39 cellular contexts compared by ENCODE assay signal in the genomic region with DNA sequence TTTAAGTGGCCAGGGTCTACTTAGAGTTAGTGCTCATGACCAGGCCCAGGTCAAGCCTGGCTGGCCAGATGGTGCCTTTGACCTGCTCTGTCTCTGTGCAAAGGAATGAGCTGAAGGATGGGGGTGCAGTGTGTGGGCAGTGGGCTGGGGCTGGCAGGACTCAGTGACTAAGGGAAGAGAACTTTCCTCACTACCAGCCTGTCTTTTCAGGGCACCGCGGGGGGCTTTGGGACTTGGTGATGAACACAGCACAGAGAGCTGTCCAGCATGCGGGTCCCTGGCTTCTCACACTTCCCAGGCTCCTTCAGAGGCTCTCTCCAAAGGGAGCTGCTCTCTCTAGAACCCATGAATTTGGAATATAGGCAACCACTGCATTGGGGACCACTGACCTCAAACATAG. TPM values are rescaled to one million over a fixed set of nuclear protein-coding genes. Genes with fewer than 3 reads are reported as not detected.
"Had no signal": no experiment of that assay in that cellular context is flagged by ENCODE, and none has a peak within 500 bp of the region (broad histone marks: within the 10 kb centered on the region; RNA-seq: fewer than 3 reads in every experiment).

No MANE protein-coding gene starts in this region.

- H3K4me3 Mint-ChIP-seq: activated B cell treated with CpG ODN at 0.5 μM for 24 hours; activated CD4-positive, alpha-beta memory T cell treated with anti-CD3 and anti-CD28 coated beads for 36 hours; activated CD4-positive, alpha-beta T cell treated with anti-CD3 and anti-CD28 coated beads, Interleukin-2, amount 10 ng/mL, durations not matched to agents 24 days and 14 days; activated CD8-positive, alpha-beta memory T cell treated with anti-CD3 and anti-CD28 coated beads, Interleukin-2, amount 10 ng/mL, durations not matched to agents 7 days and 5 days; activated CD8-positive, alpha-beta T cell treated with anti-CD3 and anti-CD28 coated beads, Interleukin-2, amount 10 ng/mL, durations not matched to agents 7 days and 5 days; activated naive CD4-positive, alpha-beta T cell treated with anti-CD3 and anti-CD28 coated beads for 36 hours; activated naive CD4-positive, alpha-beta T cell treated with anti-CD3 and anti-CD28 coated beads, Interleukin-2, amount 50 U/mL, for 24 hours; activated naive CD8-positive, alpha-beta T cell treated with anti-CD3 and anti-CD28 coated beads for 36 hours; activated naive CD8-positive, alpha-beta T cell treated with anti-CD3 and anti-CD28 coated beads, Interleukin-2, amount 50 U/mL, for 24 hours; activated T-helper 1 cell treated with anti-CD3 and anti-CD28 coated beads, Interleukin-12 subunit alpha, Interleukin-12 subunit beta, Interleukin-2, Interleukin-4 antibody, amounts not matched to agents 30 ng/mL and 10 ng/mL and 1 ng/mL, durations not matched to agents 14 hours and 24 hours and 36 hours; effector memory CD8-positive, alpha-beta T cell; T-helper 17 cell; T-helper 2 cell treated with Interferon-gamma antibody and Interleukin-4, amounts not matched to agents 5 μg/mL and 100 μg/mL, for 36 hours had no signal

- H3K9me3 ChIP-seq: adrenal gland, body of pancreas, esophagus squamous epithelium had no signal

- H3K4me1 Mint-ChIP-seq: activated B cell treated with CpG ODN at 0.5 μM for 24 hours; activated CD4-positive, alpha-beta T cell treated with anti-CD3 and anti-CD28 coated beads, Interleukin-2, amount 10 ng/mL, durations not matched to agents 24 days and 14 days; activated naive CD4-positive, alpha-beta T cell treated with anti-CD3 and anti-CD28 coated beads, Interleukin-2, amount 50 U/mL, for 24 hours; activated naive CD8-positive, alpha-beta T cell treated with anti-CD3 and anti-CD28 coated beads for 36 hours; activated naive CD8-positive, alpha-beta T cell treated with anti-CD3 and anti-CD28 coated beads, Interleukin-2, amount 50 U/mL, for 24 hours had no signal

- H3K9me3 Mint-ChIP-seq: activated B cell treated with CpG ODN at 0.5 μM for 24 hours; activated CD4-positive, alpha-beta memory T cell treated with anti-CD3 and anti-CD28 coated beads for 36 hours; activated CD4-positive, alpha-beta T cell treated with anti-CD3 and anti-CD28 coated beads, Interleukin-2, amount 10 ng/mL, durations not matched to agents 24 days and 14 days; activated naive CD4-positive, alpha-beta T cell treated with anti-CD3 and anti-CD28 coated beads for 36 hours; activated naive CD4-positive, alpha-beta T cell treated with anti-CD3 and anti-CD28 coated beads, Interleukin-2, amount 50 U/mL, for 24 hours; activated naive CD8-positive, alpha-beta T cell treated with anti-CD3 and anti-CD28 coated beads for 36 hours; activated naive CD8-positive, alpha-beta T cell treated with anti-CD3 and anti-CD28 coated beads, Interleukin-2, amount 50 U/mL, for 24 hours; activated T-helper 1 cell treated with anti-CD3 and anti-CD28 coated beads, Interleukin-12 subunit alpha, Interleukin-12 subunit beta, Interleukin-2, Interleukin-4 antibody, amounts not matched to agents 30 ng/mL and 10 ng/mL and 1 ng/mL, durations not matched to agents 14 hours and 24 hours and 36 hours; activated T-helper 2 cell treated with anti-CD3 and anti-CD28 coated beads, Interferon-gamma antibody, Interleukin-2, Interleukin-4, amounts not matched to agents 10 μg/mL and 5 μg/mL and 100 μg/mL, durations not matched to agents 14 hours and 24 hours and 36 hours; effector memory CD8-positive, alpha-beta T cell; T-helper 2 cell treated with Interferon-gamma antibody and Interleukin-4, amounts not matched to agents 5 μg/mL and 100 μg/mL, for 36 hours had no signal

- H3K27ac Mint-ChIP-seq: activated B cell treated with CpG ODN at 0.5 μM for 24 hours; activated CD4-positive, alpha-beta memory T cell treated with anti-CD3 and anti-CD28 coated beads for 36 hours; activated CD4-positive, alpha-beta T cell treated with anti-CD3 and anti-CD28 coated beads, Interleukin-2, amount 10 ng/mL, durations not matched to agents 24 days and 14 days; activated CD8-positive, alpha-beta memory T cell treated with anti-CD3 and anti-CD28 coated beads, Interleukin-2, amount 10 ng/mL, durations not matched to agents 7 days and 5 days; activated CD8-positive, alpha-beta T cell treated with anti-CD3 and anti-CD28 coated beads, Interleukin-2, amount 10 ng/mL, durations not matched to agents 7 days and 5 days; activated naive CD4-positive, alpha-beta T cell treated with anti-CD3 and anti-CD28 coated beads for 36 hours; activated naive CD4-positive, alpha-beta T cell treated with anti-CD3 and anti-CD28 coated beads, Interleukin-2, amount 50 U/mL, for 24 hours; activated naive CD8-positive, alpha-beta T cell treated with anti-CD3 and anti-CD28 coated beads for 36 hours; activated naive CD8-positive, alpha-beta T cell treated with anti-CD3 and anti-CD28 coated beads, Interleukin-2, amount 50 U/mL, for 24 hours; activated T-helper 1 cell treated with anti-CD3 and anti-CD28 coated beads, Interleukin-12 subunit alpha, Interleukin-12 subunit beta, Interleukin-2, Interleukin-4 antibody, amounts not matched to agents 30 ng/mL and 10 ng/mL and 1 ng/mL, durations not matched to agents 14 hours and 24 hours and 36 hours; activated T-helper 2 cell treated with anti-CD3 and anti-CD28 coated beads, Interferon-gamma antibody, Interleukin-2, Interleukin-4, amounts not matched to agents 10 μg/mL and 5 μg/mL and 100 μg/mL, durations not matched to agents 14 hours and 24 hours and 36 hours; effector memory CD8-positive, alpha-beta T cell; T-helper 17 cell; T-helper 2 cell treated with Interferon-gamma antibody and Interleukin-4, amounts not matched to agents 5 μg/mL and 100 μg/mL, for 36 hours had no signal

- H3K36me3 Mint-ChIP-seq: activated CD4-positive, alpha-beta memory T cell treated with anti-CD3 and anti-CD28 coated beads for 36 hours; activated CD8-positive, alpha-beta memory T cell treated with anti-CD3 and anti-CD28 coated beads, Interleukin-2, amount 10 ng/mL, durations not matched to agents 7 days and 5 days; activated naive CD4-positive, alpha-beta T cell treated with anti-CD3 and anti-CD28 coated beads, Interleukin-2, amount 50 U/mL, for 24 hours; activated naive CD8-positive, alpha-beta T cell treated with anti-CD3 and anti-CD28 coated beads for 36 hours had no signal

- H3K4me3 ChIP-seq: adrenal gland, body of pancreas, esophagus squamous epithelium had no signal

- DNase-seq: activated B cell treated with CpG ODN at 0.5 μM for 24 hours; activated CD4-positive, alpha-beta memory T cell treated with anti-CD3 and anti-CD28 coated beads for 36 hours; activated CD4-positive, alpha-beta T cell treated with anti-CD3 and anti-CD28 coated beads, Interleukin-2, amount 10 ng/mL, durations not matched to agents 24 days and 14 days; activated CD8-positive, alpha-beta memory T cell treated with anti-CD3 and anti-CD28 coated beads, Interleukin-2, amount 10 ng/mL, durations not matched to agents 7 days and 5 days; activated CD8-positive, alpha-beta memory T cell treated with anti-CD3 and anti-CD28 coated beads, Interleukin-2, amount 50 U/mL, for 4 hours; activated CD8-positive, alpha-beta T cell treated with anti-CD3 and anti-CD28 coated beads, Interleukin-2, amount 10 ng/mL, durations not matched to agents 7 days and 5 days; activated effector memory CD4-positive, alpha-beta T cell treated with anti-CD3 and anti-CD28 coated beads, Interleukin-2, amount 50 U/mL, for 16 hours; activated naive CD4-positive, alpha-beta T cell treated with anti-CD3 and anti-CD28 coated beads for 36 hours; activated naive CD8-positive, alpha-beta T cell treated with anti-CD3 and anti-CD28 coated beads for 36 hours; activated naive CD8-positive, alpha-beta T cell treated with anti-CD3 and anti-CD28 coated beads, Interleukin-2, amount 50 U/mL, for 24 hours; activated T-cell treated with anti-CD3 and anti-CD28 coated beads, Interleukin-2, amount 50 U/mL, for 1 hour; activated T-cell treated with anti-CD3 and anti-CD28 coated beads, Interleukin-2, amount 50 U/mL, for 48 hours; adrenal gland; amygdala; body of pancreas; caudate nucleus; cortex of kidney; dermis blood vessel endothelial cell; effector CD4-positive, alpha-beta T cell; effector memory CD8-positive, alpha-beta T cell; esophagus squamous epithelium; foreskin melanocyte; T-helper 1 cell; T-helper 17 cell; T1000; WERI-Rb-1 had no signal

- H3K27ac ChIP-seq: adrenal gland, body of pancreas, epithelial cell of prostate, esophagus squamous epithelium, WERI-Rb-1 had no signal

- H3K36me3 ChIP-seq: adrenal gland, esophagus squamous epithelium, WERI-Rb-1 had no signal

- ATAC-seq: activated CD4-positive, CD25-positive, alpha-beta regulatory T cell treated with anti-CD3 and anti-CD28 coated beads, Interleukin-2, amount 50 U/mL, for 24 hours; activated CD8-positive, alpha-beta memory T cell treated with anti-CD3 and anti-CD28 coated beads, Interleukin-2, amount 10 ng/mL, durations not matched to agents 7 days and 5 days; activated CD8-positive, alpha-beta T cell treated with anti-CD3 and anti-CD28 coated beads, Interleukin-2, amount 10 ng/mL, durations not matched to agents 7 days and 5 days; activated naive CD8-positive, alpha-beta T cell treated with anti-CD3 and anti-CD28 coated beads, Interleukin-2, amount 50 U/mL, for 24 hours; body of pancreas; effector memory CD8-positive, alpha-beta T cell; T-helper 17 cell had no signal

- H3K4me1 ChIP-seq: adrenal gland, body of pancreas had no signal

- H3K27me3 ChIP-seq: body of pancreas had no signal

RNA-seq across cellular contexts. Expression of a gene that starts 43.0 kb away (rescaled TPM):
- total RNA-seq: activated B cell treated with CpG ODN at 0.5 μM for 24 hours; activated CD4-positive, alpha-beta memory T cell treated with anti-CD3 and anti-CD28 coated beads for 36 hours; activated CD4-positive, alpha-beta T cell treated with anti-CD3 and anti-CD28 coated beads, Interleukin-2, amount 10 ng/mL, durations not matched to agents 24 days and 14 days; activated CD8-positive, alpha-beta memory T cell treated with anti-CD3 and anti-CD28 coated beads for 36 hours; activated CD8-positive, alpha-beta memory T cell treated with anti-CD3 and anti-CD28 coated beads, Interleukin-2, amount 10 ng/mL, durations not matched to agents 7 days and 5 days; activated CD8-positive, alpha-beta T cell treated with anti-CD3 and anti-CD28 coated beads, Interleukin-2, amount 10 ng/mL, durations not matched to agents 7 days and 5 days; activated naive CD4-positive, alpha-beta T cell treated with anti-CD3 and anti-CD28 coated beads for 36 hours; activated naive CD8-positive, alpha-beta T cell treated with anti-CD3 and anti-CD28 coated beads for 36 hours; activated T-helper 1 cell treated with anti-CD3 and anti-CD28 coated beads, Interleukin-12 subunit alpha, Interleukin-12 subunit beta, Interleukin-2, Interleukin-4 antibody, amounts not matched to agents 30 ng/mL and 10 ng/mL and 1 ng/mL, durations not matched to agents 14 hours and 24 hours and 36 hours; activated T-helper 2 cell treated with anti-CD3 and anti-CD28 coated beads, Interferon-gamma antibody, Interleukin-2, Interleukin-4, amounts not matched to agents 10 μg/mL and 5 μg/mL and 100 μg/mL, durations not matched to agents 14 hours and 24 hours and 36 hours; adrenal gland; aorta; body of pancreas; chondrocyte; dermis blood vessel endothelial cell; endothelial cell of umbilical vein; esophagus squamous epithelium; fibroblast of lung; fibroblast of villous mesenchyme; T-helper 17 cell had no signal
- polyA plus RNA-seq: adrenal gland, aorta, endothelial cell of umbilical vein, esophagus, fibroblast of lung had no signal
